ENCODE assay signal across 8 cellular contexts in genomic region chr3:120145498-120146285, GRCh38. TPM values are rescaled to one million over a fixed set of nuclear protein-coding genes. Genes with fewer than 3 reads are reported as not detected.
DNase-seq lines count a peak whose midpoint lies in the region; ATAC-seq, FAIRE-seq and TF ChIP-seq lines count a peak whose summit lies in the region.

No MANE protein-coding gene starts in this region.

- no peak for DNase-seq in activated CD4-positive, alpha-beta T cell treated with anti-CD3 and anti-CD28 coated beads, Interleukin-2, amount 10 ng/mL, durations not matched to agents 7 days and 5 days
- DNase-seq in activated CD4-positive, alpha-beta T cell treated with anti-CD3 and anti-CD28 coated beads for 1 hour = no peak
- DNase-seq in HS-5 (ENCODE audit: low read depth) (peak; percentile 68), bronchial epithelial cell (ENCODE audit: low read depth) (peak; percentile 99), retina (no peak), NCI-H1092 (lab: John Stamatoyannopoulos, UW) (no peak)

- ATAC-seq in stimulated activated memory B cell treated with anti-CD40 and anti-IgM and Interleukin-4, amounts not matched to agents 10 μg/mL and 1 μg/mL and 100 μg/mL, for 72 hours = peak; percentile 55
- no peak for ATAC-seq in GM18517 (IDR thresholded peaks at IDR 0.05; ENCODE audit: unreplicated experiment)

- no peak for TF ChIP-seq CTCF in bronchial epithelial cell (IDR thresholded peaks at IDR 0.05; ENCODE audit: insufficient read depth, low read length, severe bottlenecking)

- H3K27ac Mint-ChIP-seq in activated CD4-positive, alpha-beta T cell treated with anti-CD3 and anti-CD28 coated beads, Interleukin-2, amount 10 ng/mL, durations not matched to agents 7 days and 5 days = peak overlapping the region; percentile 20
- H3K27ac Mint-ChIP-seq in stimulated activated memory B cell treated with anti-CD40 and anti-IgM and Interleukin-4, amounts not matched to agents 10 μg/mL and 1 μg/mL and 100 μg/mL, for 72 hours = no peak overlapping the region

- peaks cover 27% of the 10 kb centered on the region for H3K4me1 Mint-ChIP-seq in activated CD4-positive, alpha-beta T cell treated with anti-CD3 and anti-CD28 coated beads, Interleukin-2, amount 10 ng/mL, durations not matched to agents 7 days and 5 days
- no peaks in the 10 kb centered on the region for H3K4me1 Mint-ChIP-seq in stimulated activated memory B cell treated with anti-CD40 and anti-IgM and Interleukin-4, amounts not matched to agents 10 μg/mL and 1 μg/mL and 100 μg/mL, for 72 hours

- peaks cover 2% of the 10 kb centered on the region for H3K9me3 Mint-ChIP-seq in activated CD4-positive, alpha-beta T cell treated with anti-CD3 and anti-CD28 coated beads, Interleukin-2, amount 10 ng/mL, durations not matched to agents 7 days and 5 days
- no peaks in the 10 kb centered on the region for H3K9me3 Mint-ChIP-seq in stimulated activated memory B cell treated with anti-CD40 and anti-IgM and Interleukin-4, amounts not matched to agents 10 μg/mL and 1 μg/mL and 100 μg/mL, for 72 hours

- FAIRE-seq in bronchial epithelial cell (lab: Jason Lieb, UNC) = peak; percentile 52

- H3K27me3 ChIP-seq in bronchial epithelial cell (ENCODE audit: control insufficient read depth, insufficient read depth, low read length) = no peaks in the 10 kb centered on the region

- no peaks in the 10 kb centered on the region for H3K27me3 Mint-ChIP-seq in activated CD4-positive, alpha-beta T cell treated with anti-CD3 and anti-CD28 coated beads, Interleukin-2, amount 10 ng/mL, durations not matched to agents 7 days and 5 days
- H3K27me3 Mint-ChIP-seq in stimulated activated memory B cell treated with anti-CD40 and anti-IgM and Interleukin-4, amounts not matched to agents 10 μg/mL and 1 μg/mL and 100 μg/mL, for 72 hours = no peaks in the 10 kb centered on the region

- no peak overlapping the region for H3K4me3 Mint-ChIP-seq in activated CD4-positive, alpha-beta T cell treated with anti-CD3 and anti-CD28 coated beads, Interleukin-2, amount 10 ng/mL, durations not matched to agents 7 days and 5 days
- H3K4me3 Mint-ChIP-seq in stimulated activated memory B cell treated with anti-CD40 and anti-IgM and Interleukin-4, amounts not matched to agents 10 μg/mL and 1 μg/mL and 100 μg/mL, for 72 hours = no peak overlapping the region

- POLR2A ChIA-PET in activated CD4-positive, alpha-beta T cell treated with anti-CD3 and anti-CD28 coated beads, Interleukin-2, amount 10 ng/mL, durations not matched to agents 7 days and 5 days (lab: Charles Lee) = no interaction called here

- CTCF ChIA-PET in activated CD4-positive, alpha-beta T cell treated with anti-CD3 and anti-CD28 coated beads, Interleukin-2, amount 10 ng/mL, durations not matched to agents 7 days and 5 days (lab: Charles Lee) = no interaction called here

- H3K36me3 ChIP-seq in bronchial epithelial cell (ENCODE audit: control insufficient read depth, insufficient read depth, low read length) = no peaks in the 10 kb centered on the region

- no peaks in the 10 kb centered on the region for H3K36me3 Mint-ChIP-seq in activated CD4-positive, alpha-beta T cell treated with anti-CD3 and anti-CD28 coated beads, Interleukin-2, amount 10 ng/mL, durations not matched to agents 7 days and 5 days (ENCODE audit: low read depth)
- no peaks in the 10 kb centered on the region for H3K36me3 Mint-ChIP-seq in stimulated activated memory B cell treated with anti-CD40 and anti-IgM and Interleukin-4, amounts not matched to agents 10 μg/mL and 1 μg/mL and 100 μg/mL, for 72 hours

- no peak overlapping the region for H3K4me3 ChIP-seq in bronchial epithelial cell (ENCODE audit: low read depth, low read length)

RNA-seq across cellular contexts. Expression of gene GSK3B, which starts 51.4 kb away (rescaled TPM):
- total RNA-seq in activated CD4-positive, alpha-beta T cell treated with anti-CD3 and anti-CD28 coated beads, Interleukin-2, amount 10 ng/mL, durations not matched to agents 7 days and 5 days = 10 to 100 TPM; 38.3 to 39.5 TPM
- 60.8 and 65.8 TPM in 2 replicates for total RNA-seq in bronchial epithelial cell

Comparison
In these comparisons a context has a peak if more than half of its experiments do, and no peak if none do; other contexts are left out.
1. DNase-seq: peak in HS-5 (single experiment) and bronchial epithelial cell (single experiment); none in activated CD4-positive, alpha-beta T cell treated with anti-CD3 and anti-CD28 coated beads, Interleukin-2, amount 10 ng/mL, durations not matched to agents 7 days and 5 days (single experiment), activated CD4-positive, alpha-beta T cell treated with anti-CD3 and anti-CD28 coated beads for 1 hour (single experiment), retina (single experiment) and NCI-H1092 (single experiment).